ENCODE assay signal across 1 cellular context in genomic region chr16:27364493-27365141, GRCh38.
TF ChIP-seq lines count a peak whose summit lies in the region.

No MANE protein-coding gene starts in this region.

TF ChIP-seq in HepG2, 621 proteins besides CTCF, POLR2A, EP300 and RAD21 (continued from another document and continues in another):
- TF ChIP-seq, protein P1, sequence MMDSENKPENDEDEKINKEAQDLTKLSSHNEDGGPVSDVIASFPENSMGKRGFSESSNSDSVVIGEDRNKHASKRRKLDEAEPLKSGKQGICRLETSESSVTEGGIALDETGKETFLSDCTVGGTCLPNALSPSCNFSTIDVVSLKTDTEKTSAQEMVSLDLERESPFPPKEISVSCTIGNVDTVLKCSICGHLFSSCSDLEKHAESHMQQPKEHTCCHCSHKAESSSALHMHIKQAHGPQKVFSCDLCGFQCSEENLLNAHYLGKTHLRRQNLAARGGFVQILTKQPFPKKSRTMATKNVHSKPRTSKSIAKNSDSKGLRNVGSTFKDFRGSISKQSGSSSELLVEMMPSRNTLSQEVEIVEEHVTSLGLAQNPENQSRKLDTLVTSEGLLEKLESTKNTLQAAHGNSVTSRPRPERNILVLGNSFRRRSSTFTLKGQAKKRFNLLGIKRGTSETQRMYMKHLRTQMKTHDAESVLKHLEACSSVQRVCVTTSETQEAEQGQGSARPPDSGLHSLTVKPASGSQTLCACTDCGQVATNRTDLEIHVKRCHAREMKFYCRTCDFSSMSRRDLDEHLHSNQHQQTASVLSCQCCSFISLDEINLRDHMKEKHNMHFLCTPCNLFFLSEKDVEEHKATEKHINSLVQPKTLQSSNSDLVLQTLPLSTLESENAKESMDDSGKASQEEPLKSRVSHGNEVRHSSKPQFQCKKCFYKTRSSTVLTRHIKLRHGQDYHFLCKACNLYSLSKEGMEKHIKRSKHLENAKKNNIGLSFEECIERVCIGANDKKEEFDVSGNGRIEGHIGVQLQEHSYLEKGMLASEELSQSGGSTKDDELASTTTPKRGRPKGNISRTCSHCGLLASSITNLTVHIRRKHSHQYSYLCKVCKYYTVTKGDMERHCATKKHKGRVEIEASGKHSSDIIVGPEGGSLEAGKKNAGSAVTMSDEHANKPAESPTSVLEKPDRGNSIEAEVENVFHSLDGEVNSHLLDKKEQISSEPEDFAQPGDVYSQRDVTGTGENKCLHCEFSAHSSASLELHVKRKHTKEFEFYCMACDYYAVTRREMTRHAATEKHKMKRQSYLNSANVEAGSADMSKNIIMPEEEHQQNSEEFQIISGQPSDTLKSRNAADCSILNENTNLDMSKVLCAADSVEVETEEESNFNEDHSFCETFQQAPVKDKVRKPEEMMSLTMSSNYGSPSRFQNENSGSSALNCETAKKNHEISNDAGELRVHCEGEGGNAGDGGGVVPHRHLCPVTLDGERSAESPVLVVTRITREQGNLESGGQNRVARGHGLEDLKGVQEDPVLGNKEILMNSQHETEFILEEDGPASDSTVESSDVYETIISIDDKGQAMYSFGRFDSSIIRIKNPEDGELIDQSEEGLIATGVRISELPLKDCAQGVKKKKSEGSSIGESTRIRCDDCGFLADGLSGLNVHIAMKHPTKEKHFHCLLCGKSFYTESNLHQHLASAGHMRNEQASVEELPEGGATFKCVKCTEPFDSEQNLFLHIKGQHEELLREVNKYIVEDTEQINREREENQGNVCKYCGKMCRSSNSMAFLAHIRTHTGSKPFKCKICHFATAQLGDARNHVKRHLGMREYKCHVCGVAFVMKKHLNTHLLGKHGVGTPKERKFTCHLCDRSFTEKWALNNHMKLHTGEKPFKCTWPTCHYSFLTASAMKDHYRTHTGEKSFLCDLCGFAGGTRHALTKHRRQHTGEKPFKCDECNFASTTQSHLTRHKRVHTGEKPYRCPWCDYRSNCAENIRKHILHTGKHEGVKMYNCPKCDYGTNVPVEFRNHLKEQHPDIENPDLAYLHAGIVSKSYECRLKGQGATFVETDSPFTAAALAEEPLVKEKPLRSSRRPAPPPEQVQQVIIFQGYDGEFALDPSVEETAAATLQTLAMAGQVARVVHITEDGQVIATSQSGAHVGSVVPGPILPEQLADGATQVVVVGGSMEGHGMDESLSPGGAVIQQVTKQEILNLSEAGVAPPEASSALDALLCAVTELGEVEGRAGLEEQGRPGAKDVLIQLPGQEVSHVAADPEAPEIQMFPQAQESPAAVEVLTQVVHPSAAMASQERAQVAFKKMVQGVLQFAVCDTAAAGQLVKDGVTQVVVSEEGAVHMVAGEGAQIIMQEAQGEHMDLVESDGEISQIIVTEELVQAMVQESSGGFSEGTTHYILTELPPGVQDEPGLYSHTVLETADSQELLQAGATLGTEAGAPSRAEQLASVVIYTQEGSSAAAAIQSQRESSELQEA (CRISPR knock-in tag; IDR thresholded peaks at IDR 0.05; ENCODE audit: not compliant biosample characterization): no peak
- TF ChIP-seq ZNF780A (CRISPR knock-in tag; IDR thresholded peaks at IDR 0.05): peak; percentile 85; the same call in 1 of the 2 replicates
- no peak for TF ChIP-seq ZNF143 (CRISPR knock-in tag; IDR thresholded peaks at IDR 0.05)
- no peak for TF ChIP-seq DNMT1 (CRISPR knock-in tag; IDR thresholded peaks at IDR 0.05)
- no peak for TF ChIP-seq FOXA1 (IDR thresholded peaks at IDR 0.05)
- TF ChIP-seq FOXA1 (CRISPR knock-in tag; IDR thresholded peaks at IDR 0.05): peak; percentile 94
- TF ChIP-seq ZSCAN30 (CRISPR knock-in tag; IDR thresholded peaks at IDR 0.05): 0 out of 2 replicates have a peak, but pooled peaks have one; percentile 31
- TF ChIP-seq MTA1 (CRISPR knock-in tag; IDR thresholded peaks at IDR 0.05; ENCODE audit: borderline replicate concordance): peak; percentile 82
- TF ChIP-seq, protein P2, sequence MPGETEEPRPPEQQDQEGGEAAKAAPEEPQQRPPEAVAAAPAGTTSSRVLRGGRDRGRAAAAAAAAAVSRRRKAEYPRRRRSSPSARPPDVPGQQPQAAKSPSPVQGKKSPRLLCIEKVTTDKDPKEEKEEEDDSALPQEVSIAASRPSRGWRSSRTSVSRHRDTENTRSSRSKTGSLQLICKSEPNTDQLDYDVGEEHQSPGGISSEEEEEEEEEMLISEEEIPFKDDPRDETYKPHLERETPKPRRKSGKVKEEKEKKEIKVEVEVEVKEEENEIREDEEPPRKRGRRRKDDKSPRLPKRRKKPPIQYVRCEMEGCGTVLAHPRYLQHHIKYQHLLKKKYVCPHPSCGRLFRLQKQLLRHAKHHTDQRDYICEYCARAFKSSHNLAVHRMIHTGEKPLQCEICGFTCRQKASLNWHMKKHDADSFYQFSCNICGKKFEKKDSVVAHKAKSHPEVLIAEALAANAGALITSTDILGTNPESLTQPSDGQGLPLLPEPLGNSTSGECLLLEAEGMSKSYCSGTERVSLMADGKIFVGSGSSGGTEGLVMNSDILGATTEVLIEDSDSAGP (CRISPR knock-in tag; IDR thresholded peaks at IDR 0.05; ENCODE audit: borderline replicate concordance): 0 out of 2 replicates have a peak, but pooled peaks have one; percentile 32
- no peak for TF ChIP-seq SALL2 (CRISPR knock-in tag; IDR thresholded peaks at IDR 0.05)
- TF ChIP-seq HHEX (CRISPR knock-in tag; IDR thresholded peaks at IDR 0.05): peak; percentile 31; the same call in 1 of the 2 replicates
- TF ChIP-seq ZNF207 (IDR thresholded peaks at IDR 0.05; ENCODE audit: borderline replicate concordance): no peak
- TF ChIP-seq HOXA7 (CRISPR knock-in tag; IDR thresholded peaks at IDR 0.05): no peak
- no peak for TF ChIP-seq U2AF1 (optimal IDR thresholded peaks at IDR 0.05; ENCODE audit: low read depth, low read length)
- TF ChIP-seq RARA (CRISPR knock-in tag; IDR thresholded peaks at IDR 0.05): peak; percentile 77
- TF ChIP-seq, protein P3, sequence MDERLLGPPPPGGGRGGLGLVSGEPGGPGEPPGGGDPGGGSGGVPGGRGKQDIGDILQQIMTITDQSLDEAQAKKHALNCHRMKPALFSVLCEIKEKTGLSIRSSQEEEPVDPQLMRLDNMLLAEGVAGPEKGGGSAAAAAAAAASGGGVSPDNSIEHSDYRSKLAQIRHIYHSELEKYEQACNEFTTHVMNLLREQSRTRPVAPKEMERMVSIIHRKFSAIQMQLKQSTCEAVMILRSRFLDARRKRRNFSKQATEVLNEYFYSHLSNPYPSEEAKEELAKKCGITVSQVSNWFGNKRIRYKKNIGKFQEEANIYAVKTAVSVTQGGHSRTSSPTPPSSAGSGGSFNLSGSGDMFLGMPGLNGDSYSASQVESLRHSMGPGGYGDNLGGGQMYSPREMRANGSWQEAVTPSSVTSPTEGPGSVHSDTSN (CRISPR knock-in tag; IDR thresholded peaks at IDR 0.05): no peak
- TF ChIP-seq, protein P4, sequence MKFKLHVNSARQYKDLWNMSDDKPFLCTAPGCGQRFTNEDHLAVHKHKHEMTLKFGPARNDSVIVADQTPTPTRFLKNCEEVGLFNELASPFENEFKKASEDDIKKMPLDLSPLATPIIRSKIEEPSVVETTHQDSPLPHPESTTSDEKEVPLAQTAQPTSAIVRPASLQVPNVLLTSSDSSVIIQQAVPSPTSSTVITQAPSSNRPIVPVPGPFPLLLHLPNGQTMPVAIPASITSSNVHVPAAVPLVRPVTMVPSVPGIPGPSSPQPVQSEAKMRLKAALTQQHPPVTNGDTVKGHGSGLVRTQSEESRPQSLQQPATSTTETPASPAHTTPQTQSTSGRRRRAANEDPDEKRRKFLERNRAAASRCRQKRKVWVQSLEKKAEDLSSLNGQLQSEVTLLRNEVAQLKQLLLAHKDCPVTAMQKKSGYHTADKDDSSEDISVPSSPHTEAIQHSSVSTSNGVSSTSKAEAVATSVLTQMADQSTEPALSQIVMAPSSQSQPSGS (CRISPR knock-in tag; IDR thresholded peaks at IDR 0.05): peak; percentile 88
- TF ChIP-seq ZNF354B (CRISPR knock-in tag; IDR thresholded peaks at IDR 0.05): no peak
- TF ChIP-seq, protein P5, sequence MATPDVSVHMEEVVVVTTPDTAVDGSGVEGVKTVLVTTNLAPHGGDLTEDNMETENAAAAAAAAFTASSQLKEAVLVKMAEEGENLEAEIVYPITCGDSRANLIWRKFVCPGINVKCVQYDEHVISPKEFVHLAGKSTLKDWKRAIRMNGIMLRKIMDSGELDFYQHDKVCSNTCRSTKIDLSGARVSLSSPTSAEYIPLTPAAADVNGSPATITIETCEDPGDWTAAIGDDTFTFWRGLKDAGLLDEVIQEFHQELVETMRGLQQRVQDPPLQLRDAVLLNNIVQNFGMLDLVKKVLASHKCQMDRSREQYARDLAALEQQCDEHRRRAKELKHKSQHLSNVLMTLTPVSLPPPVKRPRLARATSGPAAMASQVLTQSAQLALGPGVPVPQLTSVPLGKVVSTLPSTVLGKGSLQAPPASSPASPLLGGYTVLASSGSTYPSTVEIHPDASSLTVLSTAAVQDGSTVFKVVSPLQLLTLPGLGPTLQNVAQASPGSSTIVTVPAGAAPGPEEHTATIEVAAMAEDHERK (CRISPR knock-in tag; IDR thresholded peaks at IDR 0.05; ENCODE audit: low read depth): no peak
- TF ChIP-seq ATF4 (CRISPR knock-in tag; IDR thresholded peaks at IDR 0.05): peak in 1 of 2 experiments; percentile 93; a peak in 2 of 4 replicates
- TF ChIP-seq ZSCAN5A (CRISPR knock-in tag; IDR thresholded peaks at IDR 0.05; ENCODE audit: borderline replicate concordance): peak; percentile 39; the same call in 1 of the 2 replicates
- peak; percentile 29 for TF ChIP-seq XRCC5 (optimal IDR thresholded peaks at IDR 0.05; ENCODE audit: low read length)
- TF ChIP-seq, protein P6, sequence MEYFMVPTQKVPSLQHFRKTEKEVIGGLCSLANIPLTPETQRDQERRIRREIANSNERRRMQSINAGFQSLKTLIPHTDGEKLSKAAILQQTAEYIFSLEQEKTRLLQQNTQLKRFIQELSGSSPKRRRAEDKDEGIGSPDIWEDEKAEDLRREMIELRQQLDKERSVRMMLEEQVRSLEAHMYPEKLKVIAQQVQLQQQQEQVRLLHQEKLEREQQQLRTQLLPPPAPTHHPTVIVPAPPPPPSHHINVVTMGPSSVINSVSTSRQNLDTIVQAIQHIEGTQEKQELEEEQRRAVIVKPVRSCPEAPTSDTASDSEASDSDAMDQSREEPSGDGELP (IDR thresholded peaks at IDR 0.05; ENCODE audit: borderline replicate concordance, low read depth): peak; percentile 92
- peak; percentile 84 for TF ChIP-seq KDM1A (CRISPR knock-in tag; IDR thresholded peaks at IDR 0.05)
- TF ChIP-seq ZNF235 (CRISPR knock-in tag; IDR thresholded peaks at IDR 0.05; ENCODE audit: borderline replicate concordance): no peak
- no peak; the same call in 1 of the 2 replicates for TF ChIP-seq ZNF788 (CRISPR knock-in tag; IDR thresholded peaks at IDR 0.05; ENCODE audit: borderline replicate concordance)
- no peak for TF ChIP-seq NR2F1 (CRISPR knock-in tag; IDR thresholded peaks at IDR 0.05)
- no peak for TF ChIP-seq ZNF234 (CRISPR knock-in tag; conservative IDR thresholded peaks at IDR 0.05)
- peak; percentile 67; the same call in 1 of the 2 replicates for TF ChIP-seq NR2F6 (IDR thresholded peaks at IDR 0.05)
- TF ChIP-seq NR2F6 (CRISPR knock-in tag; IDR thresholded peaks at IDR 0.05): peak; percentile 75
- TF ChIP-seq HNRNPK (IDR thresholded peaks at IDR 0.05; ENCODE audit: low read depth, low read length, poor library complexity, severe bottlenecking): no peak
- TF ChIP-seq ZNF20 (CRISPR knock-in tag; IDR thresholded peaks at IDR 0.05): 0 out of 2 replicates have a peak, but pooled peaks have one; percentile 43
- no peak for TF ChIP-seq LBX2 (CRISPR knock-in tag; IDR thresholded peaks at IDR 0.05; ENCODE audit: borderline replicate concordance)
- TF ChIP-seq ZNF367 (CRISPR knock-in tag; IDR thresholded peaks at IDR 0.05; ENCODE audit: borderline replicate concordance): no peak
- no peak for TF ChIP-seq ZNF75D (CRISPR knock-in tag; IDR thresholded peaks at IDR 0.05; ENCODE audit: borderline replicate concordance)
- no peak for TF ChIP-seq ZFP36L2 (CRISPR knock-in tag; IDR thresholded peaks at IDR 0.05)
